In the genomic region with DNA sequence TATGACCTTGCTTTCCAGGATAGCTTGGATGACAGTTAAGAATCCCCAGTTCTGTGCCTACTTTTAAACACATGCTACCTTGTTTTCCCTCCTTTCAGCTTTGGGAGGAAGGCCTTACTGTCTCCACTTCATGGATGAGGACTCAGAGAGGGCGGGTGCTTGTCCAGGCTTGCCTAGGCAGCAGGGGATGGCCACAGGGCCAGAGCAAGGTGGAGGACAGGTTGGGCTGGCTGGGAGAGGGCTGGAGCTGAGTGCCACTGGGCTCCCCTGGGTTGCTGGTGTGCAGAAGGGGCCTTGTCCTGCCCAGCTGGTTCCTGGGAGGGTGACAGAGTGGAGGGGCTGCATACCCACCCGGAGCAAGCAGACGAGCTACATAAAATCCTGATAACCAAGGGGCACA, we compare ENCODE assay signal across 18 cellular contexts.
"Had no signal": no experiment of that assay in that cellular context is flagged by ENCODE, and none has a peak within 500 bp of the region (broad histone marks: within the 10 kb centered on the region; RNA-seq: fewer than 3 reads in every experiment).

No MANE protein-coding gene starts in this region.

- ATAC-seq: activated CD4-positive, alpha-beta T cell treated with anti-CD3 and anti-CD28 coated beads for 36 hours; gastroesophageal sphincter; lower lobe of right lung; naive thymus-derived CD8-positive, alpha-beta T cell; sciatic nerve had no signal

- DNase-seq: activated CD4-positive, alpha-beta memory T cell treated with anti-CD3 and anti-CD28 coated beads, Interleukin-2, amount 10 ng/mL, durations not matched to agents 7 days and 5 days; activated CD4-positive, alpha-beta T cell treated with anti-CD3 and anti-CD28 coated beads for 36 hours; activated CD8-positive, alpha-beta memory T cell treated with anti-CD3 and anti-CD28 coated beads, Interleukin-2, amount 50 U/mL, for 4 hours; activated naive CD4-positive, alpha-beta T cell treated with anti-CD3 and anti-CD28 coated beads for 36 hours; colonic mucosa; hypothalamus; lower lobe of right lung; naive thymus-derived CD8-positive, alpha-beta T cell; spleen; stimulated activated CD4-positive, alpha-beta T cell treated with anti-CD3 and anti-CD28 coated beads, Interleukin-2, amount 100 ng/mL, for 24 hours; stimulated activated naive CD4-positive, alpha-beta T cell; T1000 had no signal

- H3K27me3 Mint-ChIP-seq: activated CD4-positive, alpha-beta memory T cell treated with anti-CD3 and anti-CD28 coated beads, Interleukin-2, amount 10 ng/mL, durations not matched to agents 7 days and 5 days; activated CD4-positive, alpha-beta T cell treated with anti-CD3 and anti-CD28 coated beads for 36 hours; naive thymus-derived CD8-positive, alpha-beta T cell; progenitor cell of endocrine pancreas; type B pancreatic cell had no signal

- H3K4me1 Mint-ChIP-seq: activated CD4-positive, alpha-beta memory T cell treated with anti-CD3 and anti-CD28 coated beads, Interleukin-2, amount 10 ng/mL, durations not matched to agents 7 days and 5 days had no signal

- H3K27me3 ChIP-seq: colonic mucosa, gastroesophageal sphincter, spleen had no signal

- H3K27ac Mint-ChIP-seq: activated CD4-positive, alpha-beta memory T cell treated with anti-CD3 and anti-CD28 coated beads, Interleukin-2, amount 10 ng/mL, durations not matched to agents 7 days and 5 days; activated CD4-positive, alpha-beta T cell treated with anti-CD3 and anti-CD28 coated beads for 36 hours; activated naive CD4-positive, alpha-beta T cell treated with anti-CD3 and anti-CD28 coated beads for 36 hours; type B pancreatic cell had no signal

- FAIRE-seq: astrocyte had no signal

- H3K36me3 ChIP-seq: colonic mucosa had no signal

- H3K9me3 Mint-ChIP-seq: activated CD4-positive, alpha-beta memory T cell treated with anti-CD3 and anti-CD28 coated beads, Interleukin-2, amount 10 ng/mL, durations not matched to agents 7 days and 5 days; activated naive CD4-positive, alpha-beta T cell treated with anti-CD3 and anti-CD28 coated beads for 36 hours; type B pancreatic cell had no signal

- H3K9me3 ChIP-seq: colonic mucosa, gastroesophageal sphincter, lower lobe of right lung, spleen had no signal

- H3K4me1 ChIP-seq: colonic mucosa had no signal

- H3K27ac ChIP-seq: colonic mucosa, gastroesophageal sphincter, lower lobe of right lung, spleen, VCaP had no signal

- H3K4me3 ChIP-seq: colonic mucosa, gastroesophageal sphincter, lower lobe of right lung, spleen had no signal

- H3K4me3 Mint-ChIP-seq: activated CD4-positive, alpha-beta memory T cell treated with anti-CD3 and anti-CD28 coated beads, Interleukin-2, amount 10 ng/mL, durations not matched to agents 7 days and 5 days; activated CD4-positive, alpha-beta T cell treated with anti-CD3 and anti-CD28 coated beads for 36 hours; activated naive CD4-positive, alpha-beta T cell treated with anti-CD3 and anti-CD28 coated beads for 36 hours; naive thymus-derived CD8-positive, alpha-beta T cell; type B pancreatic cell had no signal
